Comparison of ENCODE assay signal across 17 cellular contexts in the genomic region with DNA sequence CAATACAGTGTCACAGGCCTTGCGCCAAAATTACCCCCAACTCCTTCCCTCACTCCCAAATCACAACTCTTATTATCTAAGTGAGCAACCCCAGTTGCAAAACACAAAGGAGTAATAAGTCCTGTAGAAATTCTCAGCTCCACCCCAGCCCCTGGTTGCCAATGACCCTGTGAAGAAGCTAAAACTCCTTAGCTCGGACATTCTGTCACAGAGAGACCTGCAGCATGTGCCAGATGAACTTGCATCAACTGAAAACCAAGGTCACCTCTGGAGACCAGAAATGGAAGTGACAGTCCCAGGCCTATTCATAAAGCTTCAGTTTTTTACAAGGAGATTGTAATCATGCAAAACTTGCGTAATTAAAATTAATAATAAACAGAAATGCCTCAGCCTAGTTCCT. TPM values are rescaled to one million over a fixed set of nuclear protein-coding genes. Genes with fewer than 3 reads are reported as not detected.
DNase-seq lines count a peak whose midpoint lies in the region; ATAC-seq, FAIRE-seq and TF ChIP-seq lines count a peak whose summit lies in the region.
"Had no signal": no experiment of that assay in that cellular context is flagged by ENCODE, and none has a peak within 500 bp of the region (broad histone marks: within the 10 kb centered on the region; RNA-seq: fewer than 3 reads in every experiment).

No MANE protein-coding gene starts in this region.

- no peak overlapping the region for H3K4me3 Mint-ChIP-seq in WTC11
- H3K4me3 Mint-ChIP-seq in activated naive CD8-positive, alpha-beta T cell treated with anti-CD3 and anti-CD28 coated beads, Interleukin-2, amount 50 U/mL, for 24 hours = no peak overlapping the region
- H3K4me3 Mint-ChIP-seq: CD8-positive, alpha-beta T cell had no signal

- TF ChIP-seq RAD21 in HepG2 (CRISPR knock-in tag; IDR thresholded peaks at IDR 0.05) = no peak

- H3K4me3 ChIP-seq in cardiac muscle cell (no peak overlapping the region), HepG2 (replicated peaks in 1 of 3; ENCODE audit: insufficient read depth in 1 of 3, low read depth in 2 of 3, low read length in 3 of 3) (no peak overlapping the region), gastrocnemius medialis (no peak overlapping the region)
- H3K4me3 ChIP-seq: GM23248 had no signal

- peaks cover 51% of the 10 kb centered on the region for H3K36me3 Mint-ChIP-seq in WTC11
- no peaks in the 10 kb centered on the region for H3K36me3 Mint-ChIP-seq in activated naive CD8-positive, alpha-beta T cell treated with anti-CD3 and anti-CD28 coated beads, Interleukin-2, amount 50 U/mL, for 24 hours (ENCODE audit: low read depth)
- H3K36me3 Mint-ChIP-seq: CD8-positive, alpha-beta T cell had no signal

- CTCF ChIA-PET in WTC11 (lab: Charles Lee) (interaction anchor here (0.6 to 1.5 kb wide), 9 partner anchors 8 to 259 kb away, joined by 3 to 12 read pairs (median 4); no protein-coding TSS in a partner anchor), HepG2 (lab: Yijun Ruan, JAX; ENCODE audit: low intra/inter-chr PET ratio, low total read pairs) (no interaction called here), RWPE1 (lab: Yijun Ruan, JAX) (no interaction called here)

- no peaks in the 10 kb centered on the region for H3K27me3 ChIP-seq in cardiac muscle cell
- H3K27me3 ChIP-seq in HepG2 (ENCODE audit: control insufficient read depth in 1 of 2, insufficient read depth in 2 of 2, low read length in 2 of 2) = no peaks in the 10 kb centered on the region
- no peaks in the 10 kb centered on the region for H3K27me3 ChIP-seq in gastrocnemius medialis

- in situ Hi-C loops in HepG2 (cut with HindIII; ENCODE audit: extremely low pct_ligation_motif_present, low pct_unique_long_range_greater_than_20kb) = no loop called here
- in situ Hi-C loops in gastrocnemius medialis (cut with MboI; ENCODE audit: low sequenced_read_pairs in 4 of 4) = no loop called here

- intact Hi-C loops in HepG2 (cut with micrococcal nuclease; ENCODE audit: unreplicated experiment) = no loop called here
- intact Hi-C loops in gastrocnemius medialis (cut with DNase I; ENCODE audit: low total_unique reads) = no loop called here

- no peak overlapping the region for H2AFZ ChIP-seq in HepG2 (ENCODE audit: low read length)
- H2AFZ ChIP-seq: GM23248 had no signal

- FAIRE-seq in HepG2 (lab: Jason Lieb, UNC) = no peak
- FAIRE-seq: GM19239 had no signal

- no TSS peak for BruUV-seq in HepG2 (replicated peaks; lab: Mats Ljungman, UMichigan)

- H3K27ac ChIP-seq in cardiac muscle cell (peak overlapping the region; percentile 45), HepG2 (ENCODE audit: extremely low read length, insufficient read depth, low read length) (no peak overlapping the region), gastrocnemius medialis (peak overlapping the region in 3 of 4 donors; percentile 77 to 82 (median 77)), RWPE1 (no peak overlapping the region)
- H3K27ac ChIP-seq: GM23248, KMS-11 had no signal

- H4K20me1 ChIP-seq in HepG2 (ENCODE audit: insufficient read depth, low read length) = no peaks in the 10 kb centered on the region

- peak overlapping the region; percentile 23; the same call in 1 of the 2 replicates for H3K4me2 ChIP-seq in HepG2 (ENCODE audit: low read depth, low read length)
- H3K4me2 ChIP-seq: KMS-11 had no signal

- no peaks in the 10 kb centered on the region for H3K9me3 Mint-ChIP-seq in WTC11
- no peaks in the 10 kb centered on the region for H3K9me3 Mint-ChIP-seq in activated naive CD8-positive, alpha-beta T cell treated with anti-CD3 and anti-CD28 coated beads, Interleukin-2, amount 50 U/mL, for 24 hours
- H3K9me3 Mint-ChIP-seq: CD8-positive, alpha-beta T cell had no signal

- no peak for ATAC-seq in WTC11
- ATAC-seq in HepG2 = 0 out of 3 replicates have a peak, but pooled peaks have one; percentile 15
- peak; percentile 70 to 82 for ATAC-seq in gastrocnemius medialis
- ATAC-seq in activated naive CD8-positive, alpha-beta T cell treated with anti-CD3 and anti-CD28 coated beads, Interleukin-2, amount 50 U/mL, for 24 hours = no peak
- ATAC-seq: CD8-positive, alpha-beta T cell had no signal

- H3K4me1 ChIP-seq in cardiac muscle cell (ENCODE audit: low read depth) (no peaks in the 10 kb centered on the region), HepG2 (ENCODE audit: insufficient read depth, low read length) (peaks cover 17% of the 10 kb centered on the region), gastrocnemius medialis (peaks cover 12 to 21% of the 10 kb centered on the region in 2 donors)

- TF ChIP-seq EP300 in HepG2 (IDR thresholded peaks at IDR 0.05; ENCODE audit: low read depth in 2 of 2, low read length in 2 of 2) (no peak), HepG2 (CRISPR knock-in tag; IDR thresholded peaks at IDR 0.05; ENCODE audit: borderline replicate concordance) (no peak)

- H3K36me3 ChIP-seq in cardiac muscle cell (peaks cover 32% of the 10 kb centered on the region), HepG2 (replicated peaks in 1 of 2; ENCODE audit: control insufficient read depth in 1 of 2, insufficient read depth in 2 of 2, low read length in 2 of 2) (no peaks in the 10 kb centered on the region), gastrocnemius medialis (no peaks in the 10 kb centered on the region)

- no peak for TF ChIP-seq POLR2A in HepG2 (IDR thresholded peaks at IDR 0.05; ENCODE audit: insufficient read depth in 1 of 2, low read depth in 2 of 2, low read length in 2 of 2)
- no peak for TF ChIP-seq POLR2A in gastrocnemius medialis (IDR thresholded peaks at IDR 0.05)

- no peak overlapping the region for H3K9ac ChIP-seq in HepG2 (ENCODE audit: insufficient read depth, low read depth, low read length)
- H3K9ac ChIP-seq: GM23248, KMS-11 had no signal

- H3K9me3 ChIP-seq in cardiac muscle cell (ENCODE audit: low read depth) = no peaks in the 10 kb centered on the region
- H3K9me3 ChIP-seq in HepG2 (ENCODE audit: low read length) = no peaks in the 10 kb centered on the region
- no peaks in the 10 kb centered on the region for H3K9me3 ChIP-seq in gastrocnemius medialis

- no peaks in the 10 kb centered on the region for H3K27me3 Mint-ChIP-seq in WTC11 (ENCODE audit: low read depth)
- H3K27me3 Mint-ChIP-seq in activated naive CD8-positive, alpha-beta T cell treated with anti-CD3 and anti-CD28 coated beads, Interleukin-2, amount 50 U/mL, for 24 hours = no peaks in the 10 kb centered on the region

- no peak for TF ChIP-seq CTCF in WTC11 (IDR thresholded peaks at IDR 0.05)
- TF ChIP-seq CTCF in cardiac muscle cell (IDR thresholded peaks at IDR 0.05; ENCODE audit: low read depth, low read length) = no peak
- no peak for TF ChIP-seq CTCF in HepG2 (CRISPR knock-in tag; IDR thresholded peaks at IDR 0.05)
- TF ChIP-seq CTCF in gastrocnemius medialis (IDR thresholded peaks at IDR 0.05 in 4 of 5, conservative IDR thresholded peaks at IDR 0.05 in 1 of 5) = no peak
- TF ChIP-seq CTCF in RWPE1 (conservative IDR thresholded peaks at IDR 0.05; ENCODE audit: low read depth) = no peak

- WGBS in HepG2 (ENCODE audit: low lambda C conversion rate) = 37% methylated on average over 3 of the region's 3 CpGs

- POLR2A ChIA-PET in WTC11 (lab: Charles Lee) = interaction anchor here (0.7 to 1.0 kb wide), 4 partner anchors 12 to 91 kb away, joined by 3 to 5 read pairs (median 4); no protein-coding TSS in a partner anchor
- POLR2A ChIA-PET in HepG2 (lab: Yijun Ruan, JAX) = interaction anchor here (0.6 to 0.8 kb wide), 3 partner anchors 14 to 117 kb away, joined by 3 read pairs; no protein-coding TSS in a partner anchor
- POLR2A ChIA-PET in RWPE1 (lab: Yijun Ruan, JAX; ENCODE audit: low non-redundant PET) = no interaction called here

- H3K27ac Mint-ChIP-seq in WTC11 = peak overlapping the region; percentile 6
- no peak overlapping the region for H3K27ac Mint-ChIP-seq in activated naive CD8-positive, alpha-beta T cell treated with anti-CD3 and anti-CD28 coated beads, Interleukin-2, amount 50 U/mL, for 24 hours
- H3K27ac Mint-ChIP-seq: CD8-positive, alpha-beta T cell had no signal

- DNase-seq in WTC11 (ENCODE audit: low spot score) (no peak), cardiac muscle cell (ENCODE audit: low read depth in 1 of 2, low spot score in 1 of 2) (no peak), HepG2 (ENCODE audit: low spot score) (no peak), gastrocnemius medialis (peak in 1 of 2 donors; percentile 35), NAMALWA (ENCODE audit: low spot score) (no peak), iPS-NIHi11 (ENCODE audit: low spot score) (no peak), RWPE1 (ENCODE audit: low spot score) (no peak)
- no peak for DNase-seq in activated naive CD8-positive, alpha-beta T cell treated with anti-CD3 and anti-CD28 coated beads, Interleukin-2, amount 50 U/mL, for 24 hours
- DNase-seq: CD8-positive, alpha-beta T cell; GF-D8; GM23248; NCI-H1417 treated with DMSO at 0.1 percent for 48 hours; NCI-H2029; NCI-H2171 treated with DMSO at 0.1 percent for 48 hours; NCI-H510A treated with DMSO at 0.1 percent for 48 hours had no signal

- no peaks in the 10 kb centered on the region for H3K79me2 ChIP-seq in HepG2 (ENCODE audit: insufficient read depth, low read length)

- H3K4me1 Mint-ChIP-seq in WTC11 = peaks cover 5% of the 10 kb centered on the region; the same call in 1 of the 2 replicates
- H3K4me1 Mint-ChIP-seq in activated naive CD8-positive, alpha-beta T cell treated with anti-CD3 and anti-CD28 coated beads, Interleukin-2, amount 50 U/mL, for 24 hours = peaks cover 8% of the 10 kb centered on the region

RNA-seq across cellular contexts. Expression of a gene that starts 55.2 kb away (rescaled TPM):
- total RNA-seq in WTC11 (2021) (195 to 210 TPM (median 202 TPM) in 3 replicates), cardiac muscle cell (18.4 and 35.4 TPM in 2 replicates), HepG2 (2016; rRNA removed; fragmentation: Illumina TruSeq; extraction: Trizol) (not detected in 2 replicates), gastrocnemius medialis (under 1 TPM; 0.11 to 0.61 (median 0.35) TPM)
- polyA plus RNA-seq in cardiac muscle cell (213 and 223 TPM in 2 replicates), HepG2 (2011; rRNA removed) (0.08 and 0.16 TPM in 2 replicates)
- not detected in 2 replicates for total RNA-seq in HepG2 (2016; cell fraction: cytosol; rRNA removed; fragmentation: Illumina TruSeq; extraction: Trizol; ENCODE audit: low read depth)
- not detected in 2 replicates for total RNA-seq in HepG2 (2016; cell fraction: insoluble cytoplasmic fraction; rRNA removed; fragmentation: Illumina TruSeq; extraction: Trizol)
- total RNA-seq in HepG2 (2016; cell fraction: membrane; rRNA removed; fragmentation: Illumina TruSeq; extraction: Trizol) = 0.12 TPM in 1 of 2 replicates, not detected in the other
- not detected in 2 replicates for total RNA-seq in HepG2 (2016; cell fraction: nucleus; rRNA removed; fragmentation: Illumina TruSeq; extraction: Trizol)
- 0.08 and 0.10 TPM in 2 replicates for polyA plus RNA-seq in HepG2 (2011; cell fraction: cytosol; rRNA removed)
- polyA plus RNA-seq in HepG2 (2011; cell fraction: nucleus; rRNA removed) = 0.14 and 0.26 TPM in 2 replicates
- 0.08 and 0.44 TPM in 2 replicates for polyA plus RNA-seq in HepG2 (2012)
- 0.72 and 1.0 TPM in 2 replicates for polyA plus RNA-seq in HepG2 (2016; cell fraction: cytosol; fragmentation: Illumina TruSeq; extraction: Trizol; ENCODE audit: low read depth)
- 0.46 and 0.60 TPM in 2 replicates for polyA plus RNA-seq in HepG2 (2016; cell fraction: insoluble cytoplasmic fraction; fragmentation: Illumina TruSeq; extraction: Trizol; ENCODE audit: low read depth)
- 1.2 and 1.5 TPM in 2 replicates for polyA plus RNA-seq in HepG2 (2016; cell fraction: membrane; fragmentation: Illumina TruSeq; extraction: Trizol; ENCODE audit: low read depth)
- polyA plus RNA-seq in HepG2 (2016; cell fraction: nucleus; fragmentation: Illumina TruSeq; extraction: Trizol; ENCODE audit: insufficient read depth, low read depth) = 0.52 and 0.70 TPM in 2 replicates
- 0.10 and 0.94 TPM in 2 replicates for polyA minus RNA-seq in HepG2 (2011; rRNA and poly(A)+ RNA removed; ENCODE audit: low replicate concordance)
- polyA minus RNA-seq in HepG2 (2011; cell fraction: cytosol; rRNA and poly(A)+ RNA removed) = not detected in 2 replicates
- not detected in 2 replicates for polyA minus RNA-seq in HepG2 (2011; cell fraction: nucleus; rRNA and poly(A)+ RNA removed)
- total RNA-seq: CD8-positive, alpha-beta T cell; GM23248 had no signal

Comparison
In these comparisons a context has a peak if more than half of its experiments do, and no peak if none do; other contexts are left out.
1. ATAC-seq: peak in HepG2 (single experiment) and gastrocnemius medialis (2 of 2); none in WTC11 (single experiment) and activated naive CD8-positive, alpha-beta T cell treated with anti-CD3 and anti-CD28 coated beads, Interleukin-2, amount 50 U/mL, for 24 hours (single experiment).
2. H3K27ac ChIP-seq: peak in cardiac muscle cell (single experiment) and gastrocnemius medialis (3 of 4); none in HepG2 (single experiment) and RWPE1 (single experiment).
3. RNA of a gene that starts 55.2 kb away (total RNA-seq): 195 to 210 TPM in WTC11 and 18.4 to 35.4 TPM in cardiac muscle cell; 0.11 to 0.61 TPM in gastrocnemius medialis and 0.12 TPM in HepG2; every median in the first group is over 10 times any median in the second.